ENCODE assay signal across 8 cellular contexts in the genomic region with DNA sequence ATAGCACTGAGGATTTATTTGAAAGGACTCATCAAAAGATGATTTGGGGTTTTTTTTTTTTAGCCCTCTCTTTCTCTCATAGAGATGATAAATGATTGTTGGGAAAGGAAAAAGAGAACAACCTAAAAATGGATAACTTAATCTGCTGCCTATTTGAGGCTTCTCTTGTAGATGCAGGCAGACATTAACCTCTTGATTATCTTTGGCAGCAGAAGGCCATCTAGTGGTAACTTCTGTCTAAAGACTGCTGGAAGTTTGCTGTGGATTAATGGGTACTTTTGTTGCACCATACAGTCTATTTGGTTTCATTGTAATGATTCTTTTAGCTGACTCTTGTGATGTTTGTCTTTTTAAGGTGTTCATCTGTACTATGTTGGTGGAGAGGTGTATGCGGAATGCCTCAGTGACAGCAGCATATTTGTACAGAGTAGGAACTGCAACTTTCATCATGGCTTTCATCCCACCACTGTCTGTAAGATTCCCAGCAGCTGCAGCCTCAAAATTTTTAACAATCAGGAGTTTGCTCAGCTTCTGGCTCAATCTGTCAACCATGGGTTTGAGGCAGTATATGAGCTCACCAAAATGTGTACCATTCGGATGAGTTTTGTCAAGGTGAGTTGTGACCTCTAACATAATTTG. TPM values are rescaled to one million over a fixed set of nuclear protein-coding genes. Genes with fewer than 3 reads are reported as not detected.
DNase-seq lines count a peak whose midpoint lies in the region; ATAC-seq and TF ChIP-seq lines count a peak whose summit lies in the region.

No MANE protein-coding gene starts in this region.

- H3K4me3 ChIP-seq in Peyer's patch (no peak overlapping the region), esophagus squamous epithelium (no peak overlapping the region)

- in situ Hi-C loops in GM13976 (cut with MboI; ENCODE audit: low sequenced_read_pairs, unreplicated experiment), result no loop called here

- H3K36me3 ChIP-seq in Peyer's patch (peaks cover 0 to 27% (median 0%) of the 10 kb centered on the region in 3 donors), esophagus squamous epithelium (peaks cover 0 to 88% (median 0%) of the 10 kb centered on the region in 3 donors)

- DNase-seq in AG08396 (ENCODE audit: low spot score) (peak; percentile 61), GM13976 (ENCODE audit: low spot score) (peak; percentile 43), Peyer's patch (no peak), esophagus squamous epithelium (lab: John Stamatoyannopoulos, UW) (no peak), pons (ENCODE audit: low spot score) (peak; percentile 83)

- H3K27ac ChIP-seq in Peyer's patch, result no peak overlapping the region
- H3K27ac ChIP-seq in esophagus squamous epithelium, result no peak overlapping the region

- H3K27me3 ChIP-seq in Peyer's patch (no peaks in the 10 kb centered on the region), esophagus squamous epithelium (no peaks in the 10 kb centered on the region)

- peak; percentile 48 for TF ChIP-seq CTCF in GM13976 (IDR thresholded peaks at IDR 0.05; ENCODE audit: borderline replicate concordance, control extremely low read depth, extremely low read depth, insufficient read depth, missing control alignments)
- peak in 4 of 6 experiments; percentile 26 to 81 (median 78) for TF ChIP-seq CTCF in Peyer's patch (IDR thresholded peaks at IDR 0.05)
- TF ChIP-seq CTCF in esophagus squamous epithelium (IDR thresholded peaks at IDR 0.05), result peak in 5 of 6 experiments; percentile 52 to 72 (median 58)

- no peak for TF ChIP-seq POLR2A in Peyer's patch (IDR thresholded peaks at IDR 0.05)
- no peak for TF ChIP-seq POLR2A in esophagus squamous epithelium (IDR thresholded peaks at IDR 0.05)

- no peaks in the 10 kb centered on the region for H3K4me1 ChIP-seq in Peyer's patch
- H3K4me1 ChIP-seq in esophagus squamous epithelium, result no peaks in the 10 kb centered on the region

- intact Hi-C loops in esophagus squamous epithelium (cut with DNase I), result no loop called here

- ATAC-seq in HG03196 (IDR thresholded peaks at IDR 0.05; ENCODE audit: unreplicated experiment) (peak; percentile 74), GM21528 (IDR thresholded peaks at IDR 0.05; ENCODE audit: low FRiP score, unreplicated experiment) (no peak), HG03439 (IDR thresholded peaks at IDR 0.05; ENCODE audit: unreplicated experiment) (no peak)

- no peaks in the 10 kb centered on the region for H3K9me3 ChIP-seq in Peyer's patch
- H3K9me3 ChIP-seq in esophagus squamous epithelium, result no peaks in the 10 kb centered on the region

- 85 to 93% methylated on average over 2 of the region's 2 CpGs for WGBS in esophagus squamous epithelium, 2 donors

RNA-seq across cellular contexts. Expression of gene SMIM32, which starts 18.8 kb away (rescaled TPM):
- 10 to 100 TPM in 3 of 4 donors, 1 to 10 TPM in 1; 5.8 to 18.4 (median 15.1) TPM for total RNA-seq in Peyer's patch
- not detected for total RNA-seq in esophagus squamous epithelium

RNA-seq across cellular contexts. Expression of gene SMAD5, which starts 41.5 kb away (rescaled TPM):
- total RNA-seq in Peyer's patch, result 10 to 100 TPM; 20.0 to 31.4 (median 23.7) TPM
- total RNA-seq in esophagus squamous epithelium, result 10 to 100 TPM; 32.0 to 49.6 (median 38.1) TPM

Comparison
In these comparisons a context has a peak if more than half of its experiments do, and no peak if none do; other contexts are left out.
1. DNase-seq: peak in AG08396 (single experiment), GM13976 (single experiment) and pons (single experiment); none in Peyer's patch (0 of 3) and esophagus squamous epithelium (single experiment).
2. RNA of gene SMIM32, which starts 18.8 kb away (total RNA-seq): 5.8 to 18.4 TPM in Peyer's patch; not detected in esophagus squamous epithelium; every median in the first group is over 4 times any median in the second.
3. Peak in every context shown above with its lines, with median percentiles within 50 percentile points of each other: CTCF ChIP-seq.